Comparison of ENCODE assay signal across 9 cellular contexts in genomic region chr6:125793280-125793679, GRCh38. TPM values are rescaled to one million over a fixed set of nuclear protein-coding genes. Genes with fewer than 3 reads are reported as not detected.
DNase-seq lines count a peak whose midpoint lies in the region; ATAC-seq and TF ChIP-seq lines count a peak whose summit lies in the region.
"Had no signal": no experiment of that assay in that cellular context is flagged by ENCODE, and none has a peak within 500 bp of the region (broad histone marks: within the 10 kb centered on the region; RNA-seq: fewer than 3 reads in every experiment).

No MANE protein-coding gene starts in this region.

- H3K4me1 ChIP-seq in suprapubic skin: peaks cover 66% of the 10 kb centered on the region

- H3K27ac ChIP-seq in suprapubic skin: peak overlapping the region; percentile 72

- H3K27me3 ChIP-seq in suprapubic skin: no peaks in the 10 kb centered on the region

- TF ChIP-seq POLR2A in suprapubic skin (IDR thresholded peaks at IDR 0.05): no peak

- peaks cover 59% of the 10 kb centered on the region for H3K4me1 Mint-ChIP-seq in activated CD4-positive, alpha-beta memory T cell treated with anti-CD3 and anti-CD28 coated beads for 36 hours (ENCODE audit: low read depth)
- H3K4me1 Mint-ChIP-seq in activated CD4-positive, alpha-beta memory T cell treated with anti-CD3 and anti-CD28 coated beads, Interleukin-2, amount 10 ng/mL, durations not matched to agents 7 days and 5 days: peaks cover 50% of the 10 kb centered on the region
- H3K4me1 Mint-ChIP-seq in activated T-helper 17 cell treated with anti-CD3 and anti-CD28 coated beads, Interleukin-2, amount 50 U/mL, for 72 hours: peaks cover 42% of the 10 kb centered on the region

- intact Hi-C loops in activated CD4-positive, alpha-beta memory T cell treated with anti-CD3 and anti-CD28 coated beads for 36 hours (cut with micrococcal nuclease): loop anchor here (10.0 kb wide), 1 partner anchor 1502 kb away; no protein-coding TSS in a partner anchor
- intact Hi-C loops in head of caudate nucleus (cut with DNase I): loop anchor here (10.0 kb wide), 1 partner anchor 52 kb away; no protein-coding TSS in a partner anchor

- POLR2A ChIA-PET in activated CD4-positive, alpha-beta memory T cell treated with anti-CD3 and anti-CD28 coated beads for 36 hours (lab: Charles Lee): interaction anchor here (1.1 to 1.8 kb wide), 3 partner anchors 11 to 163 kb away, joined by 5 to 7 read pairs (median 7); no protein-coding TSS in a partner anchor
- POLR2A ChIA-PET in activated CD4-positive, alpha-beta memory T cell treated with anti-CD3 and anti-CD28 coated beads, Interleukin-2, amount 10 ng/mL, durations not matched to agents 7 days and 5 days (lab: Charles Lee): interaction anchor here (0.7 to 7.1 kb wide), 4 partner anchors 12 to 163 kb away, joined by 4 to 299 read pairs (median 6); partner anchors contain the start of gene HINT3

- no peak for TF ChIP-seq EP300 in suprapubic skin (IDR thresholded peaks at IDR 0.05)

- peak overlapping the region; percentile 45 for H3K4me3 Mint-ChIP-seq in activated CD4-positive, alpha-beta memory T cell treated with anti-CD3 and anti-CD28 coated beads for 36 hours
- no peak overlapping the region for H3K4me3 Mint-ChIP-seq in activated CD4-positive, alpha-beta memory T cell treated with anti-CD3 and anti-CD28 coated beads, Interleukin-2, amount 10 ng/mL, durations not matched to agents 7 days and 5 days
- peak overlapping the region; percentile 92 for H3K4me3 Mint-ChIP-seq in activated T-helper 17 cell treated with anti-CD3 and anti-CD28 coated beads, Interleukin-2, amount 50 U/mL, for 72 hours

- no peaks in the 10 kb centered on the region for H3K9me3 Mint-ChIP-seq in activated CD4-positive, alpha-beta memory T cell treated with anti-CD3 and anti-CD28 coated beads for 36 hours
- H3K9me3 Mint-ChIP-seq in activated CD4-positive, alpha-beta memory T cell treated with anti-CD3 and anti-CD28 coated beads, Interleukin-2, amount 10 ng/mL, durations not matched to agents 7 days and 5 days: no peaks in the 10 kb centered on the region
- H3K9me3 Mint-ChIP-seq in activated T-helper 17 cell treated with anti-CD3 and anti-CD28 coated beads, Interleukin-2, amount 50 U/mL, for 72 hours: no peaks in the 10 kb centered on the region

- CTCF ChIA-PET in activated CD4-positive, alpha-beta memory T cell treated with anti-CD3 and anti-CD28 coated beads for 36 hours (lab: Charles Lee): interaction anchor here (0.6 to 6.0 kb wide), 8 partner anchors 11 to 164 kb away, joined by 3 to 106 read pairs (median 3); partner anchors contain the start of gene HINT3
- CTCF ChIA-PET in activated CD4-positive, alpha-beta memory T cell treated with anti-CD3 and anti-CD28 coated beads, Interleukin-2, amount 10 ng/mL, durations not matched to agents 7 days and 5 days (lab: Charles Lee): interaction anchor here (0.9 to 9.7 kb wide), 5 partner anchors 12 to 162 kb away, joined by 3 to 231 read pairs (median 4); partner anchors contain the start of gene HINT3

- peak overlapping the region; percentile 46 for H3K27ac Mint-ChIP-seq in activated CD4-positive, alpha-beta memory T cell treated with anti-CD3 and anti-CD28 coated beads for 36 hours
- H3K27ac Mint-ChIP-seq in activated CD4-positive, alpha-beta memory T cell treated with anti-CD3 and anti-CD28 coated beads, Interleukin-2, amount 10 ng/mL, durations not matched to agents 7 days and 5 days: no peak overlapping the region
- peak overlapping the region; percentile 93 for H3K27ac Mint-ChIP-seq in activated T-helper 17 cell treated with anti-CD3 and anti-CD28 coated beads, Interleukin-2, amount 50 U/mL, for 72 hours

- no peak for DNase-seq in activated CD4-positive, alpha-beta memory T cell treated with anti-CD3 and anti-CD28 coated beads for 36 hours
- DNase-seq in activated CD4-positive, alpha-beta memory T cell treated with anti-CD3 and anti-CD28 coated beads, Interleukin-2, amount 10 ng/mL, durations not matched to agents 7 days and 5 days: no peak
- peak in 30 of 42 donors; percentile 15 to 77 (median 47) for DNase-seq in head of caudate nucleus
- no peak for DNase-seq in suprapubic skin (ENCODE audit: low spot score in 2 of 2)

- 71% methylated on average over 2 of the region's 2 CpGs for WGBS in suprapubic skin

- TF ChIP-seq CTCF in suprapubic skin (IDR thresholded peaks at IDR 0.05): no peak

- no peak for ATAC-seq in activated T-helper 17 cell treated with anti-CD3 and anti-CD28 coated beads, Interleukin-2, amount 50 U/mL, for 72 hours (replicated peaks)
- ATAC-seq in GM18858 (IDR thresholded peaks at IDR 0.05; ENCODE audit: unreplicated experiment): no peak
- ATAC-seq in GM19452 (IDR thresholded peaks at IDR 0.05; ENCODE audit: unreplicated experiment): no peak
- no peak for ATAC-seq in GM21786 (IDR thresholded peaks at IDR 0.05; ENCODE audit: unreplicated experiment)

- no peaks in the 10 kb centered on the region for H3K9me3 ChIP-seq in suprapubic skin

- peak overlapping the region; percentile 95 for H3K4me3 ChIP-seq in suprapubic skin

- H3K36me3 ChIP-seq in suprapubic skin: no peaks in the 10 kb centered on the region

- H3K36me3 Mint-ChIP-seq in activated CD4-positive, alpha-beta memory T cell treated with anti-CD3 and anti-CD28 coated beads for 36 hours: peaks cover 7% of the 10 kb centered on the region
- H3K36me3 Mint-ChIP-seq in activated CD4-positive, alpha-beta memory T cell treated with anti-CD3 and anti-CD28 coated beads, Interleukin-2, amount 10 ng/mL, durations not matched to agents 7 days and 5 days (ENCODE audit: low read depth): peaks cover 21% of the 10 kb centered on the region
- peaks cover 50% of the 10 kb centered on the region for H3K36me3 Mint-ChIP-seq in activated T-helper 17 cell treated with anti-CD3 and anti-CD28 coated beads, Interleukin-2, amount 50 U/mL, for 72 hours (ENCODE audit: low read depth)

- no peaks in the 10 kb centered on the region for H3K27me3 Mint-ChIP-seq in activated CD4-positive, alpha-beta memory T cell treated with anti-CD3 and anti-CD28 coated beads for 36 hours
- H3K27me3 Mint-ChIP-seq in activated CD4-positive, alpha-beta memory T cell treated with anti-CD3 and anti-CD28 coated beads, Interleukin-2, amount 10 ng/mL, durations not matched to agents 7 days and 5 days: no peaks in the 10 kb centered on the region
- H3K27me3 Mint-ChIP-seq in activated T-helper 17 cell treated with anti-CD3 and anti-CD28 coated beads, Interleukin-2, amount 50 U/mL, for 72 hours: no peaks in the 10 kb centered on the region

RNA-seq across cellular contexts. Expression of gene NCOA7, which starts 2.5 kb away (rescaled TPM):
- total RNA-seq in activated CD4-positive, alpha-beta memory T cell treated with anti-CD3 and anti-CD28 coated beads for 36 hours: 10 to 100 TPM; 42.3 to 43.4 TPM
- total RNA-seq in activated CD4-positive, alpha-beta memory T cell treated with anti-CD3 and anti-CD28 coated beads, Interleukin-2, amount 10 ng/mL, durations not matched to agents 7 days and 5 days: 10 to 100 TPM; 45.2 to 49.9 TPM
- total RNA-seq in activated T-helper 17 cell treated with anti-CD3 and anti-CD28 coated beads, Interleukin-2, amount 50 U/mL, for 72 hours: 10 to 100 TPM; 44.6 to 59.9 TPM
- 10 to 100 TPM; 11.1 to 28.4 (median 22.1) TPM for total RNA-seq in suprapubic skin

RNA-seq across cellular contexts. Expression of gene HEY2, which starts 43.8 kb away (rescaled TPM):
- not detected for total RNA-seq in activated CD4-positive, alpha-beta memory T cell treated with anti-CD3 and anti-CD28 coated beads for 36 hours
- total RNA-seq in activated CD4-positive, alpha-beta memory T cell treated with anti-CD3 and anti-CD28 coated beads, Interleukin-2, amount 10 ng/mL, durations not matched to agents 7 days and 5 days: not detected
- under 1 TPM in 1 of 2 donors, not detected in 1; 0.09 TPM for total RNA-seq in activated T-helper 17 cell treated with anti-CD3 and anti-CD28 coated beads, Interleukin-2, amount 50 U/mL, for 72 hours
- 1 to 10 TPM in 3 of 4 donors, under 1 TPM in 1; 0.76 to 3.0 (median 1.9) TPM for total RNA-seq in suprapubic skin
- total RNA-seq: LHCN-M2 had no signal

Comparison
In these comparisons a context has a peak if more than half of its experiments do, and no peak if none do; other contexts are left out.
1. DNase-seq: peak in head of caudate nucleus (30 of 42); none in activated CD4-positive, alpha-beta memory T cell treated with anti-CD3 and anti-CD28 coated beads for 36 hours (single experiment), activated CD4-positive, alpha-beta memory T cell treated with anti-CD3 and anti-CD28 coated beads, Interleukin-2, amount 10 ng/mL, durations not matched to agents 7 days and 5 days (single experiment) and suprapubic skin (0 of 2).